Comparison of ENCODE assay signal across 19 cellular contexts in the genomic region with DNA sequence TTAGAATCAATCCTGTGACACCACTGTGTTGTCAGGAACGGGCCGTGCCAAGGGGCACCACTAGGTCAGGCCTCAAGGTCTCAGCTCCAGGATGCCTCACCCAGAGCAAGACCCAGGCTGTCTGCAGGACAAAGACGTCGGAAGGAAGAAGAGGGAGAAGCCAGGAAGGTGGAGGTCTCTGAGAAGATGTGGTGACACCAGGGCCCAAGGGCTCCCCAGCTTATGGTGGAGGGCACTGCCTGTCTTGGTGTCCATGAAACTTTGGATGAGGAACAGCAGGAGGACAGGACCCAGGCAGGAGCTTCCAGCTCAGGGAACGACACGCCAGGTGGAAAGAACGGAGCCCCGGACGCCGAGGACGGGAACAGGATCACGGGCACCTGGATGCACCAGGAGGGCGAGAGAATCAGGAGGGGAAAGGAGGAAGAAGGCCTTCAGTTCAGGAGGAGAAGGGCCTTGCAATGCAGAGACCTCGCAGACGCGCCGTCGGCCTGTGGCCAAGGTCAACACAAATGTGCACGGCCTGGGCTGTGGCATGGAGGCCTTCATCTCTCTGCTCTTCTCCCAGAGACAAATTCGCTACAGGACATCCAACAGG. TPM values are rescaled to one million over a fixed set of nuclear protein-coding genes. Genes with fewer than 3 reads are reported as not detected.
DNase-seq lines count a peak whose midpoint lies in the region; ATAC-seq and TF ChIP-seq lines count a peak whose summit lies in the region.
"Had no signal": no experiment of that assay in that cellular context is flagged by ENCODE, and none has a peak within 500 bp of the region (broad histone marks: within the 10 kb centered on the region; RNA-seq: fewer than 3 reads in every experiment).

No MANE protein-coding gene starts in this region.

- H3K4me2 ChIP-seq in BLaER1 treated with 17β-estradiol and CSF1 and Interleukin-3, amounts not matched to agents 10 nM and 100 nM: peak overlapping the region in 8 of 11 experiments; percentile 5 to 99 (median 92); a peak in 14 of 22 replicates
- H3K4me2 ChIP-seq: SK-N-SH had no signal

- H3K27ac ChIP-seq in left ventricle myocardium inferior (replicated peaks): no peak overlapping the region
- peak overlapping the region in 3 of 11 experiments; percentile 15 to 33 (median 28); a peak in 4 of 22 replicates for H3K27ac ChIP-seq in BLaER1 treated with 17β-estradiol and CSF1 and Interleukin-3, amounts not matched to agents 10 nM and 100 nM

- no peak overlapping the region for H3K4me3 ChIP-seq in left ventricle myocardium inferior
- no peak overlapping the region for H3K4me3 ChIP-seq in BLaER1 treated with 17β-estradiol and CSF1 and Interleukin-3, amounts not matched to agents 10 nM and 100 nM

- H4K20me1 ChIP-seq in BLaER1 treated with 17β-estradiol and CSF1 and Interleukin-3, amounts not matched to agents 10 nM and 100 nM: peaks cover 0 to 48% (median 0%) of the 10 kb centered on the region in 11 experiments; a peak in 6 of 22 replicates

- H3K4me3 Mint-ChIP-seq in T-helper 17 cell (no peak overlapping the region), neural crest cell (no peak overlapping the region)

- ATAC-seq in left ventricle myocardium superior (no peak), T-helper 17 cell (no peak), HG03095 (IDR thresholded peaks at IDR 0.05; ENCODE audit: unreplicated experiment) (no peak)
- ATAC-seq: PC-3 had no signal

- H3K9me3 ChIP-seq in left ventricle myocardium inferior (replicated peaks) (no peaks in the 10 kb centered on the region), T-helper 17 cell (ENCODE audit: control insufficient read depth, low read length, poor library complexity, severe bottlenecking) (no peaks in the 10 kb centered on the region)
- no peaks in the 10 kb centered on the region for H3K9me3 ChIP-seq in BLaER1 treated with 17β-estradiol and CSF1 and Interleukin-3, amounts not matched to agents 10 nM and 100 nM (replicated peaks in 1 of 11)
- H3K9me3 ChIP-seq: SK-N-SH had no signal

- H3K27ac Mint-ChIP-seq in T-helper 17 cell (peak overlapping the region; percentile 67), neural crest cell (ENCODE audit: unreplicated experiment) (peak overlapping the region; percentile 43)

- H3K36me3 ChIP-seq in left ventricle myocardium inferior: no peaks in the 10 kb centered on the region
- H3K36me3 ChIP-seq in BLaER1 treated with 17β-estradiol and CSF1 and Interleukin-3, amounts not matched to agents 10 nM and 100 nM: no peaks in the 10 kb centered on the region

- no peaks in the 10 kb centered on the region for H3K4me1 ChIP-seq in left ventricle myocardium inferior
- peaks cover 37 to 98% (median 97%) of the 10 kb centered on the region in 10 experiments for H3K4me1 ChIP-seq in BLaER1 treated with 17β-estradiol and CSF1 and Interleukin-3, amounts not matched to agents 10 nM and 100 nM

- H3K27me3 ChIP-seq in left ventricle myocardium inferior (ENCODE audit: low read depth): peaks cover 97% of the 10 kb centered on the region
- H3K27me3 ChIP-seq in BLaER1 treated with 17β-estradiol and CSF1 and Interleukin-3, amounts not matched to agents 10 nM and 100 nM: peaks cover 0 to 40% (median 0%) of the 10 kb centered on the region in 11 experiments; a peak in 7 of 22 replicates

- TF ChIP-seq CTCF in left ventricle myocardium inferior (IDR thresholded peaks at IDR 0.05; ENCODE audit: borderline replicate concordance) (no peak), neural crest cell (conservative IDR thresholded peaks at IDR 0.05) (no peak)

- intact Hi-C loops in left ventricle myocardium superior (cut with micrococcal nuclease) (no loop called here), left ventricle myocardium inferior (cut with micrococcal nuclease) (no loop called here)

- H3K4me1 Mint-ChIP-seq in T-helper 17 cell: peaks cover 5% of the 10 kb centered on the region
- H3K4me1 Mint-ChIP-seq in neural crest cell: peaks cover 37% of the 10 kb centered on the region

- H3K27me3 Mint-ChIP-seq in T-helper 17 cell: peaks cover 30% of the 10 kb centered on the region
- H3K27me3 Mint-ChIP-seq in neural crest cell (ENCODE audit: low read depth): peaks cover 16% of the 10 kb centered on the region

- DNase-seq in left ventricle myocardium superior (peak; percentile 17), left ventricle myocardium inferior (no peak), T-helper 17 cell (no peak), neural crest cell (ENCODE audit: low read depth, low spot score) (no peak), GDM1 (lab: John Stamatoyannopoulos, UW) (no peak), GM03348 (ENCODE audit: low spot score) (no peak)
- DNase-seq: Calu3; DMS79 treated with DMSO at 0.1 percent for 48 hours; Karpas-422; NCI-H1092; NCI-H1436 treated with DMSO at 0.1 percent for 48 hours; NCI-H446; NCI-H526; NCI-H82; NK-92 treated with Interleukin-12 subunit alpha and Interleukin-12 subunit beta, amount 100 ng/mL, for 24 hours had no signal

- peaks cover under 1% of the 10 kb centered on the region for H3K36me3 Mint-ChIP-seq in T-helper 17 cell (ENCODE audit: low read depth)
- H3K36me3 Mint-ChIP-seq in neural crest cell (ENCODE audit: low read depth): no peaks in the 10 kb centered on the region

- H3K9ac ChIP-seq in BLaER1 treated with 17β-estradiol and CSF1 and Interleukin-3, amounts not matched to agents 10 nM and 100 nM: 0 out of 22 replicates have a peak overlapping the region, but pooled peaks of 1 of the 11 experiments have one; percentile 11
- H3K9ac ChIP-seq: SK-N-SH had no signal

- no peaks in the 10 kb centered on the region for H3K9me3 Mint-ChIP-seq in neural crest cell

RNA-seq across cellular contexts. Expression of gene YTHDF1, which starts 49.4 kb away (rescaled TPM):
- total RNA-seq in left ventricle myocardium superior (24.3 TPM), left ventricle myocardium inferior (22.2 TPM), T-helper 17 cell (10 to 100 TPM; 30.0 to 41.4 TPM), neural crest cell (59.0 and 59.4 TPM in 2 replicates)
